In the genomic region with DNA sequence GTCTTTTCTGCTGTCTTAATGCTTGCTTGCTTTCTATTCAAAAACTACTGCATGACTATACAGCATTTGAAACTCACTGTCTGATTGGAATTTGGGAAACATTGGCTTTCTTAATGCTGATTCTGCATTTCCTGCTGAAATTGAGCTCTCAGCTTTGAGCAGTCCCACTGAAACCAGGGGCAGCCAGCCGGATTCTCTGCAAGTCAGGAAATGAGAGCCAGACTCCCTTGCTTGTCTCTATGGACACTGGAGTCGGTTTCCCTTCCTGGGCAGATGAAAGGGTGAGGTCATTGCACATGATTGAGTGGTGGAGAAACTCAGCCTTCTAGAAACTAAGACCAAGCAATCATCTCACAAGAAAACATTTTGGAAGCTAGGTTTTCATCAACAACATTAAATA, we compare ENCODE assay signal across 11 cellular contexts.
A peak's percentile ranks its signal among the peaks of the same experiment; 100 is the strongest.
DNase-seq lines count a peak whose midpoint lies in the region; ATAC-seq, FAIRE-seq and TF ChIP-seq lines count a peak whose summit lies in the region.
"Had no signal": no experiment of that assay in that cellular context is flagged by ENCODE, and none has a peak within 500 bp of the region (broad histone marks: within the 10 kb centered on the region; RNA-seq: fewer than 3 reads in every experiment).

No MANE protein-coding gene starts in this region.

- H3K27me3 ChIP-seq in bronchial epithelial cell (ENCODE audit: control insufficient read depth, insufficient read depth, low read length) = peaks cover 1% of the 10 kb centered on the region

- no peaks in the 10 kb centered on the region for H3K36me3 ChIP-seq in bronchial epithelial cell (ENCODE audit: control insufficient read depth, insufficient read depth, low read length)

- ATAC-seq in sciatic nerve = peak; percentile 94
- ATAC-seq in HG03520 (IDR thresholded peaks at IDR 0.05; ENCODE audit: unreplicated experiment) = no peak
- no peak for ATAC-seq in HG03196 (IDR thresholded peaks at IDR 0.05; ENCODE audit: unreplicated experiment)

- H3K4me3 ChIP-seq in bronchial epithelial cell (ENCODE audit: low read depth, low read length) = no peak overlapping the region

- FAIRE-seq in bronchial epithelial cell (lab: Jason Lieb, UNC) = no peak

- peak; percentile 39 for DNase-seq in H4 (ENCODE audit: low spot score)
- DNase-seq in bronchial epithelial cell (ENCODE audit: low read depth) = peak; percentile 43
- DNase-seq in iPS-NIHi11 (ENCODE audit: low spot score) = peak; percentile 60
- DNase-seq in sciatic nerve (ENCODE audit: low spot score) = peak; percentile 65
- no peak for DNase-seq in posterior cingulate gyrus
- no peak for DNase-seq in activated naive CD4-positive, alpha-beta T cell (lab: John Stamatoyannopoulos, UW)
- DNase-seq: effector CD4-positive, alpha-beta T cell; NCI-H1930; stimulated activated CD8-positive, alpha-beta memory T cell treated with anti-CD3 and anti-CD28 coated beads, Interleukin-4, amount 100 ng/mL, for 48 hours had no signal

- intact Hi-C loops in sciatic nerve (cut with DNase I) (no loop called here), posterior cingulate gyrus (cut with DNase I) (no loop called here)

- TF ChIP-seq CTCF in bronchial epithelial cell (IDR thresholded peaks at IDR 0.05; ENCODE audit: insufficient read depth, low read length, severe bottlenecking) = no peak

Comparison
In these comparisons a context has a peak if more than half of its experiments do, and no peak if none do; other contexts are left out.
1. DNase-seq: peak in H4 (single experiment), bronchial epithelial cell (single experiment), iPS-NIHi11 (single experiment) and sciatic nerve (single experiment); none in posterior cingulate gyrus (0 of 10) and activated naive CD4-positive, alpha-beta T cell (0 of 4).